ENCODE assay signal across 8 cellular contexts in the genomic region with DNA sequence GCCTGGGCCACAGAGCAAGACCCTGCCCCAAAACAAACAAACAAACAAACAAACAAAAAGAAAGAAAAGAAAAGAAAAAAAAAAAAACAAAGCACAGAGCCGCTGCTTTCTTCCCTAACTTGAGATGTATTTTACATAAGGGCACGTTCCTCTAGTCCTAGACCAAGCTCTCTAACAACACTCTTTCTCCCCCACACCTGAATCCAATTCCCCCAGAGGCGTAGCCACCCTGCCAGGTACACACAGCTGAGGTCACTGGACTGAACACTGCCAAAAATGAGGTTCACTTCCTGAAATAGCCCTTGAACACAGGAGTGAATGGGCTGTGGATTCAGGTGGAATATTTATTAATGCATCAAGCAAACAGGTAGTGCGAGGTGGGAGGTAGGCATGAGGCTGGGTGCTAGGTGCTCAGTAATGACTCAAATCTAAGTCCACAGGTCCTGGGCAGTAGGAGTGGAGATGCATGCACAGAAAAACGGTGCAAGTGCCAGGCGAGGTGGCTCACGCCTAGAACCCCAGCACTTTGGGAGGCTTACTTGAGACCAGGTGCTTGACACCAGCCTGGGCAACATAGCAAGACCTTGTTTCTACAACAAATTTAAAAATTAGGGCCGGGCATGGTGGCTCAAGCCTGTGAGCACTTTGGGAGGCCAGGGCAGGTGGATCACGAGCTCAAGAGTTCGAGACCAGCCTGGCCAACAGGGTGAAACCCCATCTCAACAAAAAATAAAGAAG.
DNase-seq lines count a peak whose midpoint lies in the region; ATAC-seq and TF ChIP-seq lines count a peak whose summit lies in the region.
"Not testable (repeated sequence)": the region's sequence is repeated elsewhere in the genome, so short reads cannot be mapped to it uniquely, and the experiment has no call there.

No MANE protein-coding gene starts in this region.

- not testable (repeated sequence) for TF ChIP-seq POLR2A in ovary (IDR thresholded peaks at IDR 0.05)

- not testable (repeated sequence) for H3K27ac ChIP-seq in SJCRH30, lower lobe of right lung, ovary

- not testable (repeated sequence) for H3K4me3 ChIP-seq in SJCRH30, lower lobe of right lung, ovary

- not testable (repeated sequence) for H3K4me1 Mint-ChIP-seq in activated T-helper 1 cell treated with anti-CD3 and anti-CD28 coated beads, Interleukin-12 subunit alpha, Interleukin-12 subunit beta, Interleukin-2, Interleukin-4 antibody, amounts not matched to agents 30 ng/mL and 10 ng/mL and 1 ng/mL, durations not matched to agents 14 hours and 24 hours and 36 hours (ENCODE audit: low read depth); chondrocyte (ENCODE audit: low read depth)

- H3K36me3 ChIP-seq in SJCRH30, ovary: not testable (repeated sequence)
- H3K36me3 ChIP-seq in lower lobe of right lung: peaks cover 22% of the 10 kb centered on the region

- H3K4me1 ChIP-seq in SJCRH30; lower lobe of right lung; ovary (ENCODE audit: insufficient read depth): not testable (repeated sequence)

- ATAC-seq in lower lobe of right lung: not testable (repeated sequence)

- H3K4me3 Mint-ChIP-seq in activated T-helper 1 cell treated with anti-CD3 and anti-CD28 coated beads, Interleukin-12 subunit alpha, Interleukin-12 subunit beta, Interleukin-2, Interleukin-4 antibody, amounts not matched to agents 30 ng/mL and 10 ng/mL and 1 ng/mL, durations not matched to agents 14 hours and 24 hours and 36 hours; chondrocyte (ENCODE audit: unreplicated experiment): not testable (repeated sequence)

- not testable (repeated sequence) for TF ChIP-seq CTCF in chondrocyte (IDR thresholded peaks at IDR 0.05); lower lobe of right lung (IDR thresholded peaks at IDR 0.05); ovary (IDR thresholded peaks at IDR 0.05)

- DNase-seq in H4 (ENCODE audit: low spot score) (peak; percentile 14), SJCRH30 (peak; percentile 10 to 22), chondrocyte (ENCODE audit: low spot score) (peak; percentile 88), cardiac septum (ENCODE audit: low spot score) (peak; percentile 81), lower lobe of right lung (peak; percentile 58), ovary (peak in 4 of 5 donors; percentile 13 to 40 (median 20)), ureter (ENCODE audit: low spot score) (peak; percentile 79)
- DNase-seq in activated T-helper 1 cell treated with anti-CD3 and anti-CD28 coated beads, Interleukin-12 subunit alpha, Interleukin-12 subunit beta, Interleukin-2, Interleukin-4 antibody, amounts not matched to agents 30 ng/mL and 10 ng/mL and 1 ng/mL, durations not matched to agents 14 hours and 24 hours and 36 hours (ENCODE audit: low spot score): not testable (repeated sequence)

- 94% methylated on average over 10 of the region's 10 CpGs for WGBS in ovary, 3 donors

- intact Hi-C loops in activated T-helper 1 cell treated with anti-CD3 and anti-CD28 coated beads, Interleukin-12 subunit alpha, Interleukin-12 subunit beta, Interleukin-2, Interleukin-4 antibody, amounts not matched to agents 30 ng/mL and 10 ng/mL and 1 ng/mL, durations not matched to agents 14 hours and 24 hours and 36 hours (cut with micrococcal nuclease); cardiac septum (cut with DNase I); lower lobe of right lung (cut with DNase I); ovary (cut with DNase I): not testable (repeated sequence)

- not testable (repeated sequence) for TF ChIP-seq EP300 in ovary (IDR thresholded peaks at IDR 0.05)

- H3K9me3 ChIP-seq in SJCRH30 (replicated peaks); lower lobe of right lung; ovary: not testable (repeated sequence)

- not testable (repeated sequence) for H3K27me3 ChIP-seq in SJCRH30; lower lobe of right lung (ENCODE audit: low read depth); ovary

- peak overlapping the region; percentile 42 for H3K27ac Mint-ChIP-seq in activated T-helper 1 cell treated with anti-CD3 and anti-CD28 coated beads, Interleukin-12 subunit alpha, Interleukin-12 subunit beta, Interleukin-2, Interleukin-4 antibody, amounts not matched to agents 30 ng/mL and 10 ng/mL and 1 ng/mL, durations not matched to agents 14 hours and 24 hours and 36 hours
- not testable (repeated sequence) for H3K27ac Mint-ChIP-seq in chondrocyte (ENCODE audit: unreplicated experiment)

- H3K36me3 Mint-ChIP-seq in activated T-helper 1 cell treated with anti-CD3 and anti-CD28 coated beads, Interleukin-12 subunit alpha, Interleukin-12 subunit beta, Interleukin-2, Interleukin-4 antibody, amounts not matched to agents 30 ng/mL and 10 ng/mL and 1 ng/mL, durations not matched to agents 14 hours and 24 hours and 36 hours (ENCODE audit: low read depth): not testable (repeated sequence)
- peaks cover 11% of the 10 kb centered on the region for H3K36me3 Mint-ChIP-seq in chondrocyte (ENCODE audit: low read depth)

- not testable (repeated sequence) for H3K27me3 Mint-ChIP-seq in activated T-helper 1 cell treated with anti-CD3 and anti-CD28 coated beads, Interleukin-12 subunit alpha, Interleukin-12 subunit beta, Interleukin-2, Interleukin-4 antibody, amounts not matched to agents 30 ng/mL and 10 ng/mL and 1 ng/mL, durations not matched to agents 14 hours and 24 hours and 36 hours (ENCODE audit: insufficient read depth); chondrocyte (ENCODE audit: low read depth)

- H3K9me3 Mint-ChIP-seq in activated T-helper 1 cell treated with anti-CD3 and anti-CD28 coated beads, Interleukin-12 subunit alpha, Interleukin-12 subunit beta, Interleukin-2, Interleukin-4 antibody, amounts not matched to agents 30 ng/mL and 10 ng/mL and 1 ng/mL, durations not matched to agents 14 hours and 24 hours and 36 hours; chondrocyte (ENCODE audit: low read depth): not testable (repeated sequence)
